9 cellular contexts compared by ENCODE assay signal in genomic region chr2:181430406-181431199, GRCh38. TPM values are rescaled to one million over a fixed set of nuclear protein-coding genes. Genes with fewer than 3 reads are reported as not detected.
DNase-seq lines count a peak whose midpoint lies in the region; ATAC-seq and TF ChIP-seq lines count a peak whose summit lies in the region.
"Had no signal": no experiment of that assay in that cellular context is flagged by ENCODE, and none has a peak within 500 bp of the region (broad histone marks: within the 10 kb centered on the region; RNA-seq: fewer than 3 reads in every experiment).

No MANE protein-coding gene starts in this region.

- TF ChIP-seq CTCF in WTC11 (IDR thresholded peaks at IDR 0.05) (peak; percentile 21; the same call in 1 of the 2 replicates), mucosa of descending colon (IDR thresholded peaks at IDR 0.05) (no peak)

- H3K9me3 ChIP-seq in mucosa of descending colon = no peaks in the 10 kb centered on the region

- peak; percentile 85 for DNase-seq in GF-D8 (lab: John Stamatoyannopoulos, UW)
- DNase-seq in HUDEP-2 (lab: John Stamatoyannopoulos, UW; ENCODE audit: unreplicated experiment in 76 of 76) = peak in 41 of 76 experiments; percentile 10 to 79 (median 47)
- DNase-seq in WTC11 (ENCODE audit: low spot score) = no peak
- no peak for DNase-seq in mucosa of descending colon
- no peak for DNase-seq in NCI-H1930 (lab: John Stamatoyannopoulos, UW)
- DNase-seq in NCI-H2081 treated with DMSO at 0.1 percent for 48 hours (lab: John Stamatoyannopoulos, UW) = no peak

- no peak overlapping the region for H3K4me3 ChIP-seq in mucosa of descending colon
- H3K4me3 ChIP-seq: SJCRH30 had no signal

- peaks cover 17% of the 10 kb centered on the region for H3K9me3 Mint-ChIP-seq in WTC11

- no peaks in the 10 kb centered on the region for H3K4me1 ChIP-seq in mucosa of descending colon (ENCODE audit: low read depth)
- H3K4me1 ChIP-seq: SJCRH30 had no signal

- POLR2A ChIA-PET in WTC11 (lab: Charles Lee) = no interaction called here

- H3K36me3 Mint-ChIP-seq in WTC11 = no peaks in the 10 kb centered on the region

- no peak overlapping the region for H3K27ac Mint-ChIP-seq in WTC11

- H3K4me1 Mint-ChIP-seq in WTC11 = peaks cover 18% of the 10 kb centered on the region

- CTCF ChIA-PET in WTC11 (lab: Charles Lee) = no interaction called here

- peaks cover 43% of the 10 kb centered on the region for H3K27me3 Mint-ChIP-seq in WTC11 (ENCODE audit: low read depth)

- H3K36me3 ChIP-seq in mucosa of descending colon (ENCODE audit: low read depth) = no peaks in the 10 kb centered on the region
- H3K36me3 ChIP-seq: SJCRH30 had no signal

- intact Hi-C loops in mucosa of descending colon (cut with DNase I, micrococcal nuclease) = no loop called here

- H3K4me3 Mint-ChIP-seq in WTC11 = no peak overlapping the region

- ATAC-seq in WTC11 (peak; percentile 74), mucosa of descending colon (peak; percentile 49), HG03432 (IDR thresholded peaks at IDR 0.05; ENCODE audit: unreplicated experiment) (no peak), HG02571 (IDR thresholded peaks at IDR 0.05; ENCODE audit: unreplicated experiment) (no peak)

TF ChIP-seq in WTC11, 78 proteins besides CTCF, POLR2A, EP300 and RAD21:
- TF ChIP-seq ESRRA (CRISPR knock-in tag; IDR thresholded peaks at IDR 0.05; ENCODE audit: borderline replicate concordance) (no peak), NFATC4 (CRISPR knock-in tag; IDR thresholded peaks at IDR 0.05) (no peak), ZNF425 (CRISPR knock-in tag; conservative IDR thresholded peaks at IDR 0.05) (no peak), E2F5 (CRISPR knock-in tag; IDR thresholded peaks at IDR 0.05) (no peak), TEAD4 (CRISPR knock-in tag; IDR thresholded peaks at IDR 0.05) (no peak), ARID4B (CRISPR knock-in tag; IDR thresholded peaks at IDR 0.05; ENCODE audit: borderline replicate concordance) (no peak), GTF2I (CRISPR knock-in tag; conservative IDR thresholded peaks at IDR 0.05) (no peak), ZNF219 (CRISPR knock-in tag; IDR thresholded peaks at IDR 0.05; ENCODE audit: borderline replicate concordance) (no peak), IRF2 (CRISPR knock-in tag; IDR thresholded peaks at IDR 0.05; ENCODE audit: borderline replicate concordance, low read depth) (no peak), MXD4 (CRISPR knock-in tag; IDR thresholded peaks at IDR 0.05; ENCODE audit: borderline replicate concordance) (no peak), USF2 (CRISPR knock-in tag; IDR thresholded peaks at IDR 0.05) (no peak), SMAD4 (CRISPR knock-in tag; IDR thresholded peaks at IDR 0.05) (no peak), JUN (CRISPR knock-in tag; IDR thresholded peaks at IDR 0.05) (no peak)
- TF ChIP-seq, protein P1, sequence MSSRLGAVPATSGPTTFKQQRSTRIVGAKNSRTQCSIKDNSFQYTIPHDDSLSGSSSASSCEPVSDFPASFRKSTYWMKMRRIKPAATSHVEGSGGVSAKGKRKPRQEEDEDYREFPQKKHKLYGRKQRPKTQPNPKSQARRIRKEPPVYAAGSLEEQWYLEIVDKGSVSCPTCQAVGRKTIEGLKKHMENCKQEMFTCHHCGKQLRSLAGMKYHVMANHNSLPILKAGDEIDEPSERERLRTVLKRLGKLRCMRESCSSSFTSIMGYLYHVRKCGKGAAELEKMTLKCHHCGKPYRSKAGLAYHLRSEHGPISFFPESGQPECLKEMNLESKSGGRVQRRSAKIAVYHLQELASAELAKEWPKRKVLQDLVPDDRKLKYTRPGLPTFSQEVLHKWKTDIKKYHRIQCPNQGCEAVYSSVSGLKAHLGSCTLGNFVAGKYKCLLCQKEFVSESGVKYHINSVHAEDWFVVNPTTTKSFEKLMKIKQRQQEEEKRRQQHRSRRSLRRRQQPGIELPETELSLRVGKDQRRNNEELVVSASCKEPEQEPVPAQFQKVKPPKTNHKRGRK (CRISPR knock-in tag; IDR thresholded peaks at IDR 0.05; ENCODE audit: borderline replicate concordance) = no peak

RNA-seq across cellular contexts. Expression of gene ITGA4, which starts 26.6 kb away (rescaled TPM):
- total RNA-seq in WTC11 (2021) (2.0 to 3.0 TPM (median 2.7 TPM) in 3 replicates), mucosa of descending colon (10 to 100 TPM in 2 of 3 donors, 1 to 10 TPM in 1; 6.8 to 13.4 (median 11.6) TPM)

Comparison
In these comparisons a context has a peak if more than half of its experiments do, and no peak if none do; other contexts are left out.
1. DNase-seq: peak in GF-D8 (single experiment) and HUDEP-2 (41 of 76); none in WTC11 (single experiment), mucosa of descending colon (0 of 3), NCI-H1930 (0 of 2) and NCI-H2081 treated with DMSO at 0.1 percent for 48 hours (single experiment).
2. ATAC-seq: peak in WTC11 (single experiment) and mucosa of descending colon (single experiment); none in HG03432 (single experiment) and HG02571 (single experiment).